In genomic region chr4:138946306-138946705, GRCh38 we compare ENCODE assay signal across 20 cellular contexts.
"Had no signal": no experiment of that assay in that cellular context is flagged by ENCODE, and none has a peak within 500 bp of the region (broad histone marks: within the 10 kb centered on the region; RNA-seq: fewer than 3 reads in every experiment).

No MANE protein-coding gene starts in this region.

- H3K9me3 ChIP-seq: esophagus squamous epithelium, gastrocnemius medialis, heart right ventricle, left lung, lower lobe of right lung, mucosa of descending colon had no signal

- H3K27me3 ChIP-seq: dorsolateral prefrontal cortex, esophagus squamous epithelium, gastrocnemius medialis, heart right ventricle, left lung had no signal

- H3K4me3 ChIP-seq: coronary artery, dorsolateral prefrontal cortex, esophagus squamous epithelium, gastrocnemius medialis, heart right ventricle, left lung, lower lobe of right lung, mucosa of descending colon had no signal

- H3K27ac ChIP-seq: coronary artery, dorsolateral prefrontal cortex, esophagus squamous epithelium, gastrocnemius medialis, heart right ventricle, left lung, lower lobe of right lung had no signal

- ATAC-seq: gastrocnemius medialis, heart right ventricle, left cardiac atrium, left lung, left ventricle myocardium superior, lower lobe of right lung, mucosa of descending colon had no signal

- H3K36me3 ChIP-seq: esophagus squamous epithelium, gastrocnemius medialis, heart right ventricle, left lung, lower lobe of right lung had no signal

- DNase-seq: dermis blood vessel endothelial cell; dorsolateral prefrontal cortex; effector CD4-positive, alpha-beta T cell; effector memory CD4-positive, alpha-beta T cell; esophagus squamous epithelium; foreskin melanocyte; gastrocnemius medialis; glutamatergic neuron; head of caudate nucleus; heart right ventricle; hippocampal formation; left cardiac atrium; left lung; left ventricle myocardium superior; lower lobe of right lung; mesenchymal stem cell; mucosa of descending colon had no signal

- FAIRE-seq: colon, islet of Langerhans had no signal

- H3K4me1 ChIP-seq: esophagus squamous epithelium, gastrocnemius medialis, heart right ventricle, left lung, lower lobe of right lung had no signal
